Comparison of ENCODE assay signal across 1 cellular context in the genomic region with DNA sequence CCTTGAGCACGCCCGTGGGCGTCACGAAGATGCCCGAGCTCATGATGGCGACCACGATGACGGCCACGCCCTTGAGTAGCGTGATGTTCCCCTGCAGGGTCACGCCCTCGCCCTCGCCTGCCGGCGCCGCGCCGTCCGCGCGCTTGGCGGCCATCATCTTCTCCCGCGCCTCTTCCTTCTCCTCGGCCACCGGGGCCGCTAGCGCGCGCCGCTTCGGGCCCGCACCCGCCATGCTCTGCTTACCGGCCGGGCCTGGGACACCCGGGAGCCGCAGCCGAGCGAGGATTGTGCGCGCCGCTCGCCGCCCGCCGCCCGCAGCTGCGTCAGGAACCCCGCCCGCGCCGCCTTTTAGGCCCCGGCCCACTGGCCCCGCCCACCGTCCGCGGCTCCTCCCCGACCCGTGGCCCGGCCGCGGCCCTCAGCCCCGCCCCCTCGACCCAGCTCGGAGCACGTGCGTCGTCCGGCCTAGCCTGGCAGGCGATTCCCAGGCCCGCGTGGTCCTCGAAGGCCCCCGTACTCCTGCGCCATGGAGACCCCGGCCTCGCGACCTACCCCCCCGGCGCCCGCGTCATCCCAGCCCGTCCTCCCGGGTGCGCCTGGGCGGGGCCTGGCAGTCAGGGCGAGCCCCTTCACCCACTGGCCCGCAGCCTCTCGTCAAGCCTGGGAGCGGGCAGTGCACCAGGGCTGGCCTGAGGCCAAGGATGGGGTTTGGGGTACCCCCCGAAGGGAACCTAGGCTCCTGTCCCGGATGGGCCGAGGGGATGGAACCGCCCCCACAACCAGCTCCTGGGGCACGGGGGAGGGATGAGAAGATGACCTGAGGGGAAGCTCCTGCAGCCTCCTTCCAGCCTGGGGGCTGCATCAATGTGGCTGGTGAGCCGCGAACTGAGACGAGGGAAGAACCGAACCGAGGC.
TF ChIP-seq lines count a peak whose summit lies in the region.
"Not testable (repeated sequence)": the region's sequence is repeated elsewhere in the genome, so short reads cannot be mapped to it uniquely, and the experiment has no call there.

No MANE protein-coding gene starts in this region.

TF ChIP-seq in K562, 482 proteins besides CTCF, POLR2A, EP300 and RAD21 (continued from another document and continues in another):
- TF ChIP-seq, protein P1, sequence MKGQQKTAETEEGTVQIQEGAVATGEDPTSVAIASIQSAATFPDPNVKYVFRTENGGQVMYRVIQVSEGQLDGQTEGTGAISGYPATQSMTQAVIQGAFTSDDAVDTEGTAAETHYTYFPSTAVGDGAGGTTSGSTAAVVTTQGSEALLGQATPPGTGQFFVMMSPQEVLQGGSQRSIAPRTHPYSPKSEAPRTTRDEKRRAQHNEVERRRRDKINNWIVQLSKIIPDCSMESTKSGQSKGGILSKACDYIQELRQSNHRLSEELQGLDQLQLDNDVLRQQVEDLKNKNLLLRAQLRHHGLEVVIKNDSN (CRISPR knock-in tag; IDR thresholded peaks at IDR 0.05), result peak; percentile 72
- TF ChIP-seq GATAD2A (IDR thresholded peaks at IDR 0.05), result peak; percentile 49; the same call in 1 of the 2 replicates
- TF ChIP-seq GABPA (tag; conservative IDR thresholded peaks at IDR 0.05; ENCODE audit: low read depth), result peak; percentile 40; the same call in 1 of the 2 replicates
- peak; percentile 66 for TF ChIP-seq PHF20 (IDR thresholded peaks at IDR 0.05; ENCODE audit: partially characterized antibody)
- TF ChIP-seq, protein P2, sequence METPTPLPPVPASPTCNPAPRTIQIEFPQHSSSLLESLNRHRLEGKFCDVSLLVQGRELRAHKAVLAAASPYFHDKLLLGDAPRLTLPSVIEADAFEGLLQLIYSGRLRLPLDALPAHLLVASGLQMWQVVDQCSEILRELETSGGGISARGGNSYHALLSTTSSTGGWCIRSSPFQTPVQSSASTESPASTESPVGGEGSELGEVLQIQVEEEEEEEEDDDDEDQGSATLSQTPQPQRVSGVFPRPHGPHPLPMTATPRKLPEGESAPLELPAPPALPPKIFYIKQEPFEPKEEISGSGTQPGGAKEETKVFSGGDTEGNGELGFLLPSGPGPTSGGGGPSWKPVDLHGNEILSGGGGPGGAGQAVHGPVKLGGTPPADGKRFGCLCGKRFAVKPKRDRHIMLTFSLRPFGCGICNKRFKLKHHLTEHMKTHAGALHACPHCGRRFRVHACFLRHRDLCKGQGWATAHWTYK (CRISPR knock-in tag; IDR thresholded peaks at IDR 0.05), result peak; percentile 83; the same call in 1 of the 2 replicates
- TF ChIP-seq, protein P3, sequence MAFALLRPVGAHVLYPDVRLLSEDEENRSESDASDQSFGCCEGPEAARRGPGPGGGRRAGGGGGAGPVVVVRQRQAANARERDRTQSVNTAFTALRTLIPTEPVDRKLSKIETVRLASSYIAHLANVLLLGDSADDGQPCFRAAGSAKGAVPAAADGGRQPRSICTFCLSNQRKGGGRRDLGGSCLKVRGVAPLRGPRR (CRISPR knock-in tag; IDR thresholded peaks at IDR 0.05), result peak; percentile 73; the same call in 1 of the 2 replicates
- TF ChIP-seq, protein P4, sequence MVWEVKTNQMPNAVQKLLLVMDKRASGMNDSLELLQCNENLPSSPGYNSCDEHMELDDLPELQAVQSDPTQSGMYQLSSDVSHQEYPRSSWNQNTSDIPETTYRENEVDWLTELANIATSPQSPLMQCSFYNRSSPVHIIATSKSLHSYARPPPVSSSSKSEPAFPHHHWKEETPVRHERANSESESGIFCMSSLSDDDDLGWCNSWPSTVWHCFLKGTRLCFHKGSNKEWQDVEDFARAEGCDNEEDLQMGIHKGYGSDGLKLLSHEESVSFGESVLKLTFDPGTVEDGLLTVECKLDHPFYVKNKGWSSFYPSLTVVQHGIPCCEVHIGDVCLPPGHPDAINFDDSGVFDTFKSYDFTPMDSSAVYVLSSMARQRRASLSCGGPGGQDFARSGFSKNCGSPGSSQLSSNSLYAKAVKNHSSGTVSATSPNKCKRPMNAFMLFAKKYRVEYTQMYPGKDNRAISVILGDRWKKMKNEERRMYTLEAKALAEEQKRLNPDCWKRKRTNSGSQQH (CRISPR knock-in tag; IDR thresholded peaks at IDR 0.05), result peak; percentile 41; the same call in 1 of the 2 replicates
- TF ChIP-seq SAFB (IDR thresholded peaks at IDR 0.05; ENCODE audit: borderline replicate concordance, low read depth, low read length), result peak; percentile 55; the same call in 1 of the 2 replicates
- peak; percentile 90 for TF ChIP-seq SMAD4 (CRISPR knock-in tag; conservative IDR thresholded peaks at IDR 0.05)
- TF ChIP-seq, protein P5, sequence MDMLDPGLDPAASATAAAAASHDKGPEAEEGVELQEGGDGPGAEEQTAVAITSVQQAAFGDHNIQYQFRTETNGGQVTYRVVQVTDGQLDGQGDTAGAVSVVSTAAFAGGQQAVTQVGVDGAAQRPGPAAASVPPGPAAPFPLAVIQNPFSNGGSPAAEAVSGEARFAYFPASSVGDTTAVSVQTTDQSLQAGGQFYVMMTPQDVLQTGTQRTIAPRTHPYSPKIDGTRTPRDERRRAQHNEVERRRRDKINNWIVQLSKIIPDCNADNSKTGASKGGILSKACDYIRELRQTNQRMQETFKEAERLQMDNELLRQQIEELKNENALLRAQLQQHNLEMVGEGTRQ (CRISPR knock-in tag; IDR thresholded peaks at IDR 0.05), result peak; percentile 59
- peak; percentile 94 for TF ChIP-seq DMBX1 (CRISPR knock-in tag; IDR thresholded peaks at IDR 0.05; ENCODE audit: borderline replicate concordance)
- peak; percentile 44; the same call in 1 of the 2 replicates for TF ChIP-seq ZNF707 (CRISPR knock-in tag; conservative IDR thresholded peaks at IDR 0.05)
- peak; percentile 64 for TF ChIP-seq HMGN3 (IDR thresholded peaks at IDR 0.05; ENCODE audit: borderline replicate concordance, extremely low read depth, insufficient read length, low read depth, low read length)
- TF ChIP-seq POLR2AphosphoS5 (IDR thresholded peaks at IDR 0.05; ENCODE audit: control insufficient read depth, insufficient read depth, low read depth, low read length), result peak; percentile 15; the same call in 1 of the 2 replicates
- TF ChIP-seq, protein P6, sequence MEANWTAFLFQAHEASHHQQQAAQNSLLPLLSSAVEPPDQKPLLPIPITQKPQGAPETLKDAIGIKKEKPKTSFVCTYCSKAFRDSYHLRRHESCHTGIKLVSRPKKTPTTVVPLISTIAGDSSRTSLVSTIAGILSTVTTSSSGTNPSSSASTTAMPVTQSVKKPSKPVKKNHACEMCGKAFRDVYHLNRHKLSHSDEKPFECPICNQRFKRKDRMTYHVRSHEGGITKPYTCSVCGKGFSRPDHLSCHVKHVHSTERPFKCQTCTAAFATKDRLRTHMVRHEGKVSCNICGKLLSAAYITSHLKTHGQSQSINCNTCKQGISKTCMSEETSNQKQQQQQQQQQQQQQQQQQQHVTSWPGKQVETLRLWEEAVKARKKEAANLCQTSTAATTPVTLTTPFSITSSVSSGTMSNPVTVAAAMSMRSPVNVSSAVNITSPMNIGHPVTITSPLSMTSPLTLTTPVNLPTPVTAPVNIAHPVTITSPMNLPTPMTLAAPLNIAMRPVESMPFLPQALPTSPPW (CRISPR knock-in tag; IDR thresholded peaks at IDR 0.05), result peak; percentile 88
- TF ChIP-seq, protein P7, sequence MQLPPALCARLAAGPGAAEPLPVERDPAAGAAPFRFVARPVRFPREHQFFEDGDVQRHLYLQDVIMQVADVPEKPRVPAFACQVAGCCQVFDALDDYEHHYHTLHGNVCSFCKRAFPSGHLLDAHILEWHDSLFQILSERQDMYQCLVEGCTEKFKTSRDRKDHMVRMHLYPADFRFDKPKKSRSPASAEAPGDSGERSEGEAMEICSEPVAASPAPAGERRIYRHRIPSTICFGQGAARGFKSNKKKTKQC (CRISPR knock-in tag; IDR thresholded peaks at IDR 0.05), result peak; percentile 85; the same call in 1 of the 2 replicates
- TF ChIP-seq, protein P8, sequence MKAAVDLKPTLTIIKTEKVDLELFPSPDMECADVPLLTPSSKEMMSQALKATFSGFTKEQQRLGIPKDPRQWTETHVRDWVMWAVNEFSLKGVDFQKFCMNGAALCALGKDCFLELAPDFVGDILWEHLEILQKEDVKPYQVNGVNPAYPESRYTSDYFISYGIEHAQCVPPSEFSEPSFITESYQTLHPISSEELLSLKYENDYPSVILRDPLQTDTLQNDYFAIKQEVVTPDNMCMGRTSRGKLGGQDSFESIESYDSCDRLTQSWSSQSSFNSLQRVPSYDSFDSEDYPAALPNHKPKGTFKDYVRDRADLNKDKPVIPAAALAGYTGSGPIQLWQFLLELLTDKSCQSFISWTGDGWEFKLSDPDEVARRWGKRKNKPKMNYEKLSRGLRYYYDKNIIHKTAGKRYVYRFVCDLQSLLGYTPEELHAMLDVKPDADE (conservative IDR thresholded peaks at IDR 0.05; ENCODE audit: control insufficient read depth, low read depth, low read length), result 0 out of 2 replicates have a peak, but pooled peaks have one; percentile 10
- TF ChIP-seq, protein P9, sequence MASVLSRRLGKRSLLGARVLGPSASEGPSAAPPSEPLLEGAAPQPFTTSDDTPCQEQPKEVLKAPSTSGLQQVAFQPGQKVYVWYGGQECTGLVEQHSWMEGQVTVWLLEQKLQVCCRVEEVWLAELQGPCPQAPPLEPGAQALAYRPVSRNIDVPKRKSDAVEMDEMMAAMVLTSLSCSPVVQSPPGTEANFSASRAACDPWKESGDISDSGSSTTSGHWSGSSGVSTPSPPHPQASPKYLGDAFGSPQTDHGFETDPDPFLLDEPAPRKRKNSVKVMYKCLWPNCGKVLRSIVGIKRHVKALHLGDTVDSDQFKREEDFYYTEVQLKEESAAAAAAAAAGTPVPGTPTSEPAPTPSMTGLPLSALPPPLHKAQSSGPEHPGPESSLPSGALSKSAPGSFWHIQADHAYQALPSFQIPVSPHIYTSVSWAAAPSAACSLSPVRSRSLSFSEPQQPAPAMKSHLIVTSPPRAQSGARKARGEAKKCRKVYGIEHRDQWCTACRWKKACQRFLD (CRISPR knock-in tag; IDR thresholded peaks at IDR 0.05), result peak; percentile 93
- TF ChIP-seq, protein P10, sequence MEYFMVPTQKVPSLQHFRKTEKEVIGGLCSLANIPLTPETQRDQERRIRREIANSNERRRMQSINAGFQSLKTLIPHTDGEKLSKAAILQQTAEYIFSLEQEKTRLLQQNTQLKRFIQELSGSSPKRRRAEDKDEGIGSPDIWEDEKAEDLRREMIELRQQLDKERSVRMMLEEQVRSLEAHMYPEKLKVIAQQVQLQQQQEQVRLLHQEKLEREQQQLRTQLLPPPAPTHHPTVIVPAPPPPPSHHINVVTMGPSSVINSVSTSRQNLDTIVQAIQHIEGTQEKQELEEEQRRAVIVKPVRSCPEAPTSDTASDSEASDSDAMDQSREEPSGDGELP (CRISPR knock-in tag; IDR thresholded peaks at IDR 0.05; ENCODE audit: borderline replicate concordance), result peak; percentile 50; the same call in 1 of the 2 replicates
- TF ChIP-seq ZNF175 (CRISPR knock-in tag; IDR thresholded peaks at IDR 0.05; ENCODE audit: low read depth), result peak; percentile 91
- TF ChIP-seq NRF1 (conservative IDR thresholded peaks at IDR 0.05 in 1 of 2, IDR thresholded peaks at IDR 0.05 in 1 of 2), result peak; percentile 38 to 65; a peak in 2 of 4 replicates
- 0 out of 2 replicates have a peak, but pooled peaks have one; percentile 42 for TF ChIP-seq ZNF197 (CRISPR knock-in tag; IDR thresholded peaks at IDR 0.05; ENCODE audit: low read depth)
- peak; percentile 89 for TF ChIP-seq RNF2 (IDR thresholded peaks at IDR 0.05)
- peak; percentile 69; the same call in 1 of the 2 replicates for TF ChIP-seq E2F3 (CRISPR knock-in tag; IDR thresholded peaks at IDR 0.05)
- TF ChIP-seq, protein P11, sequence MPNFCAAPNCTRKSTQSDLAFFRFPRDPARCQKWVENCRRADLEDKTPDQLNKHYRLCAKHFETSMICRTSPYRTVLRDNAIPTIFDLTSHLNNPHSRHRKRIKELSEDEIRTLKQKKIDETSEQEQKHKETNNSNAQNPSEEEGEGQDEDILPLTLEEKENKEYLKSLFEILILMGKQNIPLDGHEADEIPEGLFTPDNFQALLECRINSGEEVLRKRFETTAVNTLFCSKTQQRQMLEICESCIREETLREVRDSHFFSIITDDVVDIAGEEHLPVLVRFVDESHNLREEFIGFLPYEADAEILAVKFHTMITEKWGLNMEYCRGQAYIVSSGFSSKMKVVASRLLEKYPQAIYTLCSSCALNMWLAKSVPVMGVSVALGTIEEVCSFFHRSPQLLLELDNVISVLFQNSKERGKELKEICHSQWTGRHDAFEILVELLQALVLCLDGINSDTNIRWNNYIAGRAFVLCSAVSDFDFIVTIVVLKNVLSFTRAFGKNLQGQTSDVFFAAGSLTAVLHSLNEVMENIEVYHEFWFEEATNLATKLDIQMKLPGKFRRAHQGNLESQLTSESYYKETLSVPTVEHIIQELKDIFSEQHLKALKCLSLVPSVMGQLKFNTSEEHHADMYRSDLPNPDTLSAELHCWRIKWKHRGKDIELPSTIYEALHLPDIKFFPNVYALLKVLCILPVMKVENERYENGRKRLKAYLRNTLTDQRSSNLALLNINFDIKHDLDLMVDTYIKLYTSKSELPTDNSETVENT (CRISPR knock-in tag; IDR thresholded peaks at IDR 0.05), result peak; percentile 63
- TF ChIP-seq ZFX (CRISPR knock-in tag; IDR thresholded peaks at IDR 0.05), result peak; percentile 92
- peak; percentile 18; the same call in 1 of the 2 replicates for TF ChIP-seq MYNN (IDR thresholded peaks at IDR 0.05)
- TF ChIP-seq MYNN (CRISPR knock-in tag; IDR thresholded peaks at IDR 0.05), result not testable (repeated sequence)
- 0 out of 2 replicates have a peak, but pooled peaks have one; percentile 53 for TF ChIP-seq LCOR (CRISPR knock-in tag; IDR thresholded peaks at IDR 0.05)
- TF ChIP-seq, protein P12, sequence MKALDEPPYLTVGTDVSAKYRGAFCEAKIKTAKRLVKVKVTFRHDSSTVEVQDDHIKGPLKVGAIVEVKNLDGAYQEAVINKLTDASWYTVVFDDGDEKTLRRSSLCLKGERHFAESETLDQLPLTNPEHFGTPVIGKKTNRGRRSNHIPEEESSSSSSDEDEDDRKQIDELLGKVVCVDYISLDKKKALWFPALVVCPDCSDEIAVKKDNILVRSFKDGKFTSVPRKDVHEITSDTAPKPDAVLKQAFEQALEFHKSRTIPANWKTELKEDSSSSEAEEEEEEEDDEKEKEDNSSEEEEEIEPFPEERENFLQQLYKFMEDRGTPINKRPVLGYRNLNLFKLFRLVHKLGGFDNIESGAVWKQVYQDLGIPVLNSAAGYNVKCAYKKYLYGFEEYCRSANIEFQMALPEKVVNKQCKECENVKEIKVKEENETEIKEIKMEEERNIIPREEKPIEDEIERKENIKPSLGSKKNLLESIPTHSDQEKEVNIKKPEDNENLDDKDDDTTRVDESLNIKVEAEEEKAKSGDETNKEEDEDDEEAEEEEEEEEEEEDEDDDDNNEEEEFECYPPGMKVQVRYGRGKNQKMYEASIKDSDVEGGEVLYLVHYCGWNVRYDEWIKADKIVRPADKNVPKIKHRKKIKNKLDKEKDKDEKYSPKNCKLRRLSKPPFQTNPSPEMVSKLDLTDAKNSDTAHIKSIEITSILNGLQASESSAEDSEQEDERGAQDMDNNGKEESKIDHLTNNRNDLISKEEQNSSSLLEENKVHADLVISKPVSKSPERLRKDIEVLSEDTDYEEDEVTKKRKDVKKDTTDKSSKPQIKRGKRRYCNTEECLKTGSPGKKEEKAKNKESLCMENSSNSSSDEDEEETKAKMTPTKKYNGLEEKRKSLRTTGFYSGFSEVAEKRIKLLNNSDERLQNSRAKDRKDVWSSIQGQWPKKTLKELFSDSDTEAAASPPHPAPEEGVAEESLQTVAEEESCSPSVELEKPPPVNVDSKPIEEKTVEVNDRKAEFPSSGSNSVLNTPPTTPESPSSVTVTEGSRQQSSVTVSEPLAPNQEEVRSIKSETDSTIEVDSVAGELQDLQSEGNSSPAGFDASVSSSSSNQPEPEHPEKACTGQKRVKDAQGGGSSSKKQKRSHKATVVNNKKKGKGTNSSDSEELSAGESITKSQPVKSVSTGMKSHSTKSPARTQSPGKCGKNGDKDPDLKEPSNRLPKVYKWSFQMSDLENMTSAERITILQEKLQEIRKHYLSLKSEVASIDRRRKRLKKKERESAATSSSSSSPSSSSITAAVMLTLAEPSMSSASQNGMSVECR (CRISPR knock-in tag; IDR thresholded peaks at IDR 0.05), result peak; percentile 65; the same call in 1 of the 2 replicates
- TF ChIP-seq EP400 (IDR thresholded peaks at IDR 0.05), result peak; percentile 87
- peak; percentile 64 to 76; a peak in 2 of 4 replicates for TF ChIP-seq SIN3A (IDR thresholded peaks at IDR 0.05; ENCODE audit: borderline replicate concordance in 2 of 2, control insufficient read depth in 1 of 2, low read depth in 2 of 2, low read length in 2 of 2)
- peak; percentile 67; the same call in 1 of the 2 replicates for TF ChIP-seq RB1 (IDR thresholded peaks at IDR 0.05; ENCODE audit: low read depth)
- TF ChIP-seq NFIC (IDR thresholded peaks at IDR 0.05), result peak; percentile 69
